ENCODE assay signal across 10 cellular contexts in the genomic region with DNA sequence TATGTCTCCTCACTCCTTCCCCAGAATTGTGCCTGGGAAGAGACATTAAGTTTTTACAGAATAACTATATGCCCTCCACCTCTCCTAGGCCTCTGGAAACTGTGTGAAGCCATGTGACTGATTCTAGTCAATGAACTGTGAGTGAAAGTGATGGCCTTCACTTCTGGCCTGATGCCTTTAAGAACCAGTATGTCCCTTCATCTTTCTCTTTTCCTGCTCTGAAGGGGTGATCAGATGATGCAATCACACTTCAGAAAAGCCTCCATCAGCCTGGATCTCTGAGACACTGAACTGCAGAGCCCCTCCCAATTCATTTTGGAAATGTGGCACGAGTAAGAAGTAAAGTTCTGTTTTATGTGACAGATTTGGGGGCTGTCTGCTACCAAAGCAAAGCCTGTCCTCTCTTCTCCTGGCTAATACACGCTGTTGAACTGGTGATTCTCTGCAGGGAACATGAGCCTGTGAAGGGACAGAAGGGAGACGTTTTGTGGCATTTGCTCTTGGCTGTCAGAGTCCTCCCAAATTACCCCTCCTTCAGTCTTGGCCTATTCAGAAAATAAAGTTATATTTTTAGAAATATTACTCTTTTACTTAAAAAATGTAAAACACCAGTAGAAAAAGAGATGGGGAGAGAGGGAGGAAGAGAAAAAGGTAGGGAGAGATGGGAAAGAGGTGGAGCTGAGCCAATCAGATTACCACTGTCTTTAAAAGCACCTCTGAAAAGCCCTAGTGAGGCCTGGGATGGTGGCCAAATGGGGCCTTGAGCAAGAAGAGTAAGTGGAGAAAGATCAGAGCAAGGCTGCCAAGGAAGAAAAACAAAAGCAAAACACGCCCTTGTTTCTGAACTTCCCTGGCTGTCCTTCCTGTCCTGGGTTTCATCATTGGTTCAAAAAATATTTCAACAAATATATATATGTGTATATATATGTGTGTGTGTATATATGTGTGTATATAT. TPM values are rescaled to one million over a fixed set of nuclear protein-coding genes. Genes with fewer than 3 reads are reported as not detected.
DNase-seq lines count a peak whose midpoint lies in the region; TF ChIP-seq lines count a peak whose summit lies in the region.
"Had no signal": no experiment of that assay in that cellular context is flagged by ENCODE, and none has a peak within 500 bp of the region (broad histone marks: within the 10 kb centered on the region; RNA-seq: fewer than 3 reads in every experiment).

No MANE protein-coding gene starts in this region.

- no peaks in the 10 kb centered on the region for H3K9me3 ChIP-seq in AG04450 (ENCODE audit: control insufficient read depth, insufficient read depth, low read length)

- in situ Hi-C loops in G401 (cut with HindIII; ENCODE audit: low sequenced_read_pairs): no loop called here

- POLR2A ChIA-PET in AG04450 (lab: Yijun Ruan, JAX): no interaction called here

- TF ChIP-seq POLR2A in erythroblast (IDR thresholded peaks at IDR 0.05; ENCODE audit: low read length): no peak

- TF ChIP-seq CTCF in AG04450 (IDR thresholded peaks at IDR 0.05; ENCODE audit: low read depth, low read length): no peak

- CTCF ChIA-PET in AG04450 (lab: Charles Lee): no interaction called here

- DNase-seq in AG04450 (ENCODE audit: low read depth, low spot score): no peak
- DNase-seq in NCI-H2029 treated with DMSO at 0.1 percent for 48 hours (lab: John Stamatoyannopoulos, UW): peak; percentile 58
- peak; percentile 60 to 61 for DNase-seq in erythroblast (lab: John Stamatoyannopoulos, UW)
- DNase-seq in myocyte (ENCODE audit: low read depth): peak; percentile 71
- no peak for DNase-seq in T-helper 9 cell
- DNase-seq in G401 (ENCODE audit: low spot score): no peak
- DNase-seq in NCI-H146 treated with DMSO at 0.1 percent for 48 hours (lab: John Stamatoyannopoulos, UW; ENCODE audit: unreplicated experiment): no peak
- no peak for DNase-seq in DMS114 treated with DMSO at 0.1 percent for 48 hours (lab: John Stamatoyannopoulos, UW; ENCODE audit: unreplicated experiment)
- DNase-seq: activated T-cell treated with anti-CD3 and anti-CD28 coated beads, Interleukin-2, amount 50 U/mL, for 4 hours; hippocampal formation had no signal

- peak overlapping the region; percentile 52 for H3K27ac ChIP-seq in AG04450 (ENCODE audit: low read depth, low read length)

- H3K4me3 ChIP-seq in AG04450 (ENCODE audit: low read depth, low read length): no peak overlapping the region

- H3K27me3 ChIP-seq in AG04450 (ENCODE audit: control insufficient read depth, insufficient read depth, low read length): no peaks in the 10 kb centered on the region

RNA-seq across cellular contexts. Expression of gene RYK, which starts 40.9 kb away (rescaled TPM):
- 67.6 and 74.5 TPM in 2 replicates for polyA plus RNA-seq in AG04450 (2011; rRNA removed)
- 61.1 and 70.2 TPM in 2 replicates for polyA minus RNA-seq in AG04450 (2011; rRNA and poly(A)+ RNA removed)
- 47.3 and 51.0 TPM in 2 replicates for total RNA-seq in myocyte
- polyA plus RNA-seq in myocyte (2012): 32.2 TPM
- total RNA-seq in G401 (2014; rRNA removed; shearing (Covaris generic)): 88.1 and 131 TPM in 2 replicates

Comparison
In these comparisons a context has a peak if more than half of its experiments do, and no peak if none do; other contexts are left out.
1. DNase-seq: peak in NCI-H2029 treated with DMSO at 0.1 percent for 48 hours (single experiment), erythroblast (2 of 2) and myocyte (single experiment); none in AG04450 (single experiment), T-helper 9 cell (single experiment), G401 (single experiment), NCI-H146 treated with DMSO at 0.1 percent for 48 hours (single experiment) and DMS114 treated with DMSO at 0.1 percent for 48 hours (single experiment).